In the genomic region with DNA sequence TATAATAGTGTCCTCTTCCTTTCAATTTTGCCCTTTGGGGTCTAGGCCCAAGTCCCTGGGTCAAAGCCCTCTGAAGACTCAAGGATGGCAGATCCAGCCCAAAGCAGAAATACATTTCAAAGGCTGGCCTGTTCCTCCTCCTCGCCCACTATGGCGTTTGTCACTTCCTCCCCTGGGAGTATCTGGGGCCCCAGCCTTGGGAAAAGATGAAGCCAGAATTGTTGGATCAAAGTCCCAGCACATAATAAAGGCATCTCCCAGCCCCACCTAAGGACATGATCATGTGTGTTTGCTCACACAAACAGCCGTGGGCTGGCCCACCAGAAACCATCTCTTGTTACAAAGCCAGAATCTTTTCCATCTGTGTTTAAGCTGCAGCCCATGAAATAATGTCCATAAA, we compare ENCODE assay signal across 17 cellular contexts. TPM values are rescaled to one million over a fixed set of nuclear protein-coding genes. Genes with fewer than 3 reads are reported as not detected.
DNase-seq lines count a peak whose midpoint lies in the region; ATAC-seq and TF ChIP-seq lines count a peak whose summit lies in the region.
"Had no signal": no experiment of that assay in that cellular context is flagged by ENCODE, and none has a peak within 500 bp of the region (broad histone marks: within the 10 kb centered on the region; RNA-seq: fewer than 3 reads in every experiment).

No MANE protein-coding gene starts in this region.

- no peaks in the 10 kb centered on the region for H3K79me2 ChIP-seq in MM.1S (ENCODE audit: low read length)

- H2AFZ ChIP-seq in MM.1S (ENCODE audit: low read length): no peak overlapping the region

- TF ChIP-seq CTCF in heart right ventricle (IDR thresholded peaks at IDR 0.05) (no peak), prostate gland (IDR thresholded peaks at IDR 0.05) (no peak), MM.1S (IDR thresholded peaks at IDR 0.05; ENCODE audit: low read length) (no peak)

- H3F3A ChIP-seq in MM.1S (ENCODE audit: insufficient read depth, low read length): no peaks in the 10 kb centered on the region

- H3K27ac ChIP-seq in heart right ventricle (no peak overlapping the region), prostate gland (peak overlapping the region; percentile 12 to 18), MM.1S (ENCODE audit: low read length) (no peak overlapping the region)

- H3K4me1 ChIP-seq in heart right ventricle: peaks cover 0 to 31% (median 12%) of the 10 kb centered on the region in 9 donors
- no peaks in the 10 kb centered on the region for H3K4me1 ChIP-seq in prostate gland (replicated peaks)
- H3K4me1 ChIP-seq in MM.1S (ENCODE audit: low read length): no peaks in the 10 kb centered on the region

- H3K4me3 ChIP-seq in heart right ventricle: no peak overlapping the region
- H3K4me3 ChIP-seq in prostate gland: no peak overlapping the region
- no peak overlapping the region for H3K4me3 ChIP-seq in MM.1S (ENCODE audit: low read length)

- TF ChIP-seq POLR2A in prostate gland (IDR thresholded peaks at IDR 0.05): no peak

- H4K20me1 ChIP-seq in MM.1S (ENCODE audit: insufficient read depth, low read length): no peaks in the 10 kb centered on the region

- no peaks in the 10 kb centered on the region for H3K36me3 ChIP-seq in heart right ventricle
- H3K36me3 ChIP-seq in prostate gland: no peaks in the 10 kb centered on the region
- no peaks in the 10 kb centered on the region for H3K36me3 ChIP-seq in MM.1S (replicated peaks; ENCODE audit: insufficient read depth, low read length)

- H3K9me3 ChIP-seq in heart right ventricle: no peaks in the 10 kb centered on the region
- no peaks in the 10 kb centered on the region for H3K9me3 ChIP-seq in prostate gland
- no peaks in the 10 kb centered on the region for H3K9me3 ChIP-seq in MM.1S (replicated peaks; ENCODE audit: insufficient read depth, low read length)

- DNase-seq in cardiac septum (ENCODE audit: low spot score) (peak; percentile 35), heart right ventricle (no peak), left colon (peak in 1 of 2 donors; percentile 18), prostate gland (ENCODE audit: low spot score) (no peak), MM.1S (no peak), amniotic stem cell (lab: John Stamatoyannopoulos, UW) (no peak), SHP77 treated with DMSO at 0.1 percent for 48 hours (lab: John Stamatoyannopoulos, UW) (no peak)
- DNase-seq: 8988T; Calu3; CD4-positive, alpha-beta T cell; DMS79 treated with DMSO at 0.1 percent for 48 hours; HCEC 1CT; NCI-H1092; NCI-H1694; NCI-H2107; NCI-H345 had no signal

- H3K27me3 ChIP-seq in heart right ventricle: no peaks in the 10 kb centered on the region
- no peaks in the 10 kb centered on the region for H3K27me3 ChIP-seq in prostate gland (replicated peaks; ENCODE audit: insufficient read depth)
- no peaks in the 10 kb centered on the region for H3K27me3 ChIP-seq in MM.1S (replicated peaks; ENCODE audit: insufficient read depth, low read length)

- H3K9me2 ChIP-seq in MM.1S (replicated peaks; ENCODE audit: insufficient read depth, low read length): no peaks in the 10 kb centered on the region

- no peak for ATAC-seq in heart right ventricle
- peak; percentile 88 for ATAC-seq in left colon
- ATAC-seq in GM18517 (IDR thresholded peaks at IDR 0.05; ENCODE audit: unreplicated experiment): no peak

- H3K4me2 ChIP-seq in MM.1S (ENCODE audit: low read depth, low read length): no peak overlapping the region

- 57 to 76% methylated on average over 3 of the region's 3 CpGs for WGBS in heart right ventricle, 2 donors
- whole genome bisulfite sequencing in prostate gland: 15% methylated on average over 3 of the region's 3 CpGs

- intact Hi-C loops in cardiac septum (cut with DNase I) (no loop called here), heart right ventricle (cut with DNase I) (loop anchor here in 1 of 10 donors (10.0 kb wide), 1 partner anchor 392 kb away; no protein-coding TSS in a partner anchor), left colon (cut with DNase I, micrococcal nuclease) (loop anchor here in 1 of 2 donors (10.0 kb wide), 1 partner anchor 92 kb away; no protein-coding TSS in a partner anchor), prostate gland (cut with DNase I) (no loop called here)

- H3K9ac ChIP-seq in MM.1S (ENCODE audit: low read length): no peak overlapping the region

RNA-seq across cellular contexts. Expression of a gene that starts 50.0 kb away (rescaled TPM):
- 2.5 TPM for total RNA-seq in cardiac septum
- total RNA-seq in heart right ventricle: 1 to 10 TPM in 9 of 10 donors, under 1 TPM in 1; 0.80 to 5.0 (median 2.7) TPM
- polyA plus RNA-seq in heart right ventricle: 1 to 10 TPM; 2.0 to 6.4 TPM
- 10 to 100 TPM; 18.9 to 19.2 TPM for total RNA-seq in left colon
- total RNA-seq in prostate gland: 10 to 100 TPM; 10.3 to 14.0 TPM
- total RNA-seq: CD4-positive, alpha-beta T cell had no signal

Comparison
In these comparisons a context has a peak if more than half of its experiments do, and no peak if none do; other contexts are left out.
1. H3K27ac ChIP-seq: peak in prostate gland (2 of 2); none in heart right ventricle (0 of 10) and MM.1S (single experiment).